1 cellular context compared by ENCODE assay signal in genomic region chr5:178145965-178146820, GRCh38.
TF ChIP-seq lines count a peak whose summit lies in the region.

No MANE protein-coding gene starts in this region.

TF ChIP-seq in endothelial cell of umbilical vein, 7 proteins besides CTCF, POLR2A, EP300 and RAD21:
- no peak for TF ChIP-seq POLR2AphosphoS5 (IDR thresholded peaks at IDR 0.05; ENCODE audit: insufficient read depth, low read depth, low read length)
- no peak for TF ChIP-seq EZH2 (IDR thresholded peaks at IDR 0.05; ENCODE audit: borderline replicate concordance, low read depth, low read length, severe bottlenecking)
